19 cellular contexts compared by ENCODE assay signal in the genomic region with DNA sequence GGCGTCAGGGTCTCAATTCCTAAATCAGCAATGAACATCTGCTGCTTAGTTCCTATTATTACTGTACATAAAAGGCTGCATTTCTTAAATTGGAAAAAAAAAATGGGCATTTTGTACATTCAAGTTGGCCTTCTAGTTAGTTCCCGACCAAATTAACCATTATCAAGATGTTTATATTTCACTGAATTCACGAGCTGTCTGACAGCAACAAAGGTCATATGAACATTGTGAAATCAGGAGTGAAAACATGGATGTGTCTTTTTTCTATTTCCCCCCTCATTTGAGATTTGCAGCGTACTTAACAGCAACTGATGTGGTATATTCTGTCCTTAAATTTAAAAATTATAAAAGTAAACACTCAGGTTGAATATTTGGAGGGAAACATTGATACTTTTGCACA.
"Had no signal": no experiment of that assay in that cellular context is flagged by ENCODE, and none has a peak within 500 bp of the region (broad histone marks: within the 10 kb centered on the region; RNA-seq: fewer than 3 reads in every experiment).

No MANE protein-coding gene starts in this region.

- H3K36me3 ChIP-seq: heart left ventricle, neutrophil, right atrium auricular region, stomach had no signal

- H3K27me3 ChIP-seq: heart left ventricle, neutrophil, right atrium auricular region, stomach had no signal

- H3K4me3 ChIP-seq: coronary artery, heart left ventricle, mucosa of descending colon, right atrium auricular region, stomach had no signal

- H3K4me1 ChIP-seq: heart left ventricle, right atrium auricular region had no signal

- H3K27ac ChIP-seq: coronary artery, heart left ventricle, neutrophil, right atrium auricular region, stomach had no signal

- DNase-seq: effector CD4-positive, alpha-beta T cell; endodermal cell; erythroblast; foreskin melanocyte; heart left ventricle; hippocampal formation; left colon; mammary epithelial cell; mucosa of descending colon; posterior cingulate gyrus; small intestine; stimulated activated CD4-positive, alpha-beta T cell treated with anti-CD3 and anti-CD28 coated beads, Interleukin-12 subunit alpha, Interleukin-12 subunit beta, amount 100 ng/mL, for 4 hours; stimulated activated naive CD4-positive, alpha-beta T cell; stomach; substantia nigra; trophoblast cell had no signal

- H3K9me3 ChIP-seq: heart left ventricle, mucosa of descending colon, neutrophil, right atrium auricular region, stomach had no signal
